In genomic region chr10:86727992-86728559, GRCh38 we compare ENCODE assay signal across 14 cellular contexts. TPM values are rescaled to one million over a fixed set of nuclear protein-coding genes. Genes with fewer than 3 reads are reported as not detected.
DNase-seq lines count a peak whose midpoint lies in the region; ATAC-seq, FAIRE-seq and TF ChIP-seq lines count a peak whose summit lies in the region.
"Had no signal": no experiment of that assay in that cellular context is flagged by ENCODE, and none has a peak within 500 bp of the region (broad histone marks: within the 10 kb centered on the region; RNA-seq: fewer than 3 reads in every experiment).

No MANE protein-coding gene starts in this region.

- H4K91ac ChIP-seq in IMR-90 (ENCODE audit: insufficient read depth, low read depth, low read length) (no peak overlapping the region), H1 (replicated peaks; ENCODE audit: insufficient read length, low read length) (no peak overlapping the region)

- H2AFZ ChIP-seq in IMR-90 (replicated peaks; ENCODE audit: low read length, poor library complexity), result peak overlapping the region; percentile 33
- peak overlapping the region; percentile 12; the same call in 1 of the 2 replicates for H2AFZ ChIP-seq in H1 (ENCODE audit: low read length)

- H2BK5ac ChIP-seq in IMR-90 (ENCODE audit: low read depth, low read length, poor library complexity, severe bottlenecking) (no peak overlapping the region), H1 (ENCODE audit: low read depth, low read length) (no peak overlapping the region), mesendoderm (ENCODE audit: low read length) (no peak overlapping the region)

- no peak for TF ChIP-seq EP300 in H1 (IDR thresholded peaks at IDR 0.05; ENCODE audit: borderline replicate concordance in 1 of 2, low read depth in 2 of 2, low read length in 2 of 2)

- H2BK15ac ChIP-seq in IMR-90 (ENCODE audit: low read depth, low read length), result no peak overlapping the region
- H2BK15ac ChIP-seq in H1 (ENCODE audit: low read length), result no peak overlapping the region
- no peak overlapping the region for H2BK15ac ChIP-seq in mesendoderm (replicated peaks; ENCODE audit: low read depth)

- H3K9me3 ChIP-seq in IMR-90 (ENCODE audit: control insufficient read depth, insufficient read depth, low read length) (no peaks in the 10 kb centered on the region), H1 (ENCODE audit: insufficient read depth in 2 of 2, low read depth in 1 of 2, low read length in 1 of 2) (no peaks in the 10 kb centered on the region)
- H3K9me3 ChIP-seq: BLaER1, Peyer's patch had no signal

- in situ Hi-C loops in IMR-90 (cut with MboI; ENCODE audit: low sequenced_read_pairs), result no loop called here

- POLR2A ChIA-PET in IMR-90 (lab: Charles Lee; ENCODE audit: unreplicated experiment) (no interaction called here), H1 (lab: Charles Lee; ENCODE audit: partially characterized antibody) (interaction anchor here (0.6 kb wide), 1 partner anchor 22 kb away, joined by 3 read pairs; no protein-coding TSS in a partner anchor)

- no peaks in the 10 kb centered on the region for H3K9me3 Mint-ChIP-seq in activated T-helper 1 cell treated with anti-CD3 and anti-CD28 coated beads, Interleukin-12 subunit alpha, Interleukin-12 subunit beta, Interleukin-2, Interleukin-4 antibody, amounts not matched to agents 30 ng/mL and 10 ng/mL and 1 ng/mL, durations not matched to agents 14 hours and 24 hours and 36 hours

- ATAC-seq in IMR-90 (ENCODE audit: low read depth), result no peak
- peak; percentile 15 for ATAC-seq in sciatic nerve
- ATAC-seq in GM18498 (IDR thresholded peaks at IDR 0.05; ENCODE audit: unreplicated experiment), result no peak

- H3K4ac ChIP-seq in IMR-90 (ENCODE audit: low read depth, low read length) (no peak overlapping the region), H1 (replicated peaks; ENCODE audit: insufficient read length, low read depth, low read length) (no peak overlapping the region), mesendoderm (ENCODE audit: low read depth, low read length) (no peak overlapping the region)

- peaks cover 6% of the 10 kb centered on the region for H3K4me1 Mint-ChIP-seq in activated T-helper 1 cell treated with anti-CD3 and anti-CD28 coated beads, Interleukin-12 subunit alpha, Interleukin-12 subunit beta, Interleukin-2, Interleukin-4 antibody, amounts not matched to agents 30 ng/mL and 10 ng/mL and 1 ng/mL, durations not matched to agents 14 hours and 24 hours and 36 hours (ENCODE audit: low read depth)

- H2BK12ac ChIP-seq in H1 (ENCODE audit: low read depth, low read length), result no peak overlapping the region

- no TSS peak for BruUV-seq in IMR-90 (replicated peaks; lab: Mats Ljungman, UMichigan)

- no peak overlapping the region for H4K8ac ChIP-seq in IMR-90 (ENCODE audit: low read depth in 2 of 2, low read length in 2 of 2)
- H4K8ac ChIP-seq in H1 (ENCODE audit: extremely low read depth, insufficient read depth, low read length), result peak overlapping the region; percentile 4; the same call in 1 of the 2 replicates
- no peak overlapping the region for H4K8ac ChIP-seq in mesendoderm (ENCODE audit: low read depth, low read length)

- no peak for FAIRE-seq in H1 (lab: Jason Lieb, UNC)

- H3K36me3 ChIP-seq in IMR-90 (ENCODE audit: control insufficient read depth, insufficient read depth, low read length) (no peaks in the 10 kb centered on the region), H1 (ENCODE audit: control insufficient read depth in 2 of 4, insufficient read depth in 4 of 4, low read length in 3 of 4) (no peaks in the 10 kb centered on the region), mesendoderm (ENCODE audit: control insufficient read depth, insufficient read depth, low read length) (no peaks in the 10 kb centered on the region)
- H3K36me3 ChIP-seq: BLaER1, Peyer's patch had no signal

- H3K27ac ChIP-seq in IMR-90 (ENCODE audit: insufficient read depth, low read length) (no peak overlapping the region), H1 (ENCODE audit: low read depth, low read length) (no peak overlapping the region), mesendoderm (ENCODE audit: low read depth, low read length) (no peak overlapping the region)
- H3K27ac ChIP-seq: BLaER1 had no signal

- H3K79me1 ChIP-seq in IMR-90 (ENCODE audit: low read depth in 1 of 2, low read length in 2 of 2) (no peaks in the 10 kb centered on the region), H1 (ENCODE audit: low read depth, low read length) (no peaks in the 10 kb centered on the region), mesendoderm (ENCODE audit: low read length) (no peaks in the 10 kb centered on the region)

- H4K5ac ChIP-seq in IMR-90 (ENCODE audit: low read depth, low read length) (no peak overlapping the region), H1 (ENCODE audit: insufficient read length, low read depth, low read length) (no peak overlapping the region), mesendoderm (ENCODE audit: low read length) (no peak overlapping the region)

- no peak overlapping the region for H3K4me2 ChIP-seq in IMR-90 (ENCODE audit: low read depth, low read length)
- H3K4me2 ChIP-seq in H1 (ENCODE audit: insufficient read depth in 1 of 2, low read depth in 2 of 2, low read length in 2 of 2), result no peak overlapping the region
- no peak overlapping the region for H3K4me2 ChIP-seq in mesendoderm (ENCODE audit: low read length)
- H3K4me2 ChIP-seq: BLaER1 had no signal

- H4K20me1 ChIP-seq in IMR-90 (ENCODE audit: insufficient read depth, low read length) (no peaks in the 10 kb centered on the region), H1 (replicated peaks in 1 of 2; ENCODE audit: control insufficient read depth in 1 of 2, insufficient read depth in 2 of 2, low read length in 2 of 2) (no peaks in the 10 kb centered on the region)
- H4K20me1 ChIP-seq: BLaER1 had no signal

- H2AK5ac ChIP-seq in IMR-90 (ENCODE audit: low read depth, low read length), result no peak overlapping the region
- H2AK5ac ChIP-seq in H1 (ENCODE audit: low read depth, low read length), result no peak overlapping the region
- H2AK5ac ChIP-seq in mesendoderm (ENCODE audit: low read length), result no peak overlapping the region

- peaks cover 7% of the 10 kb centered on the region; the same call in 1 of the 2 replicates for H3K9me1 ChIP-seq in IMR-90 (ENCODE audit: insufficient read depth, low read length)

- no CpG with 5 or more reads among the region's 4 CpGs for WGBS in IMR-90 (ENCODE audit: extremely low coverage in 2 of 2, insufficient read length in 1 of 2), 2 experiments
- WGBS in H1 (ENCODE audit: extremely low coverage in 1 of 2, insufficient coverage in 1 of 2, insufficient read length in 1 of 2, insufficient replicate concordance in 2 of 2, low coverage in 1 of 2, low lambda C conversion rate in 2 of 2, missing lambda C conversion rate in 1 of 2), 2 experiments, result 97% methylated on average over 4 of the region's 4 CpGs; no CpG with 5 or more reads in 1 of the 2 experiments
- no CpG with 5 or more reads among the region's 4 CpGs for WGBS in mesendoderm (ENCODE audit: extremely low coverage, insufficient coverage, low lambda C conversion rate)

- no peaks in the 10 kb centered on the region for H3K23me2 ChIP-seq in H1 (ENCODE audit: low read depth, low read length)

- no peak overlapping the region for H2BK20ac ChIP-seq in IMR-90 (ENCODE audit: low read depth, low read length)
- no peak overlapping the region for H2BK20ac ChIP-seq in H1 (ENCODE audit: low read length)

- H3K4me3 Mint-ChIP-seq in activated T-helper 1 cell treated with anti-CD3 and anti-CD28 coated beads, Interleukin-12 subunit alpha, Interleukin-12 subunit beta, Interleukin-2, Interleukin-4 antibody, amounts not matched to agents 30 ng/mL and 10 ng/mL and 1 ng/mL, durations not matched to agents 14 hours and 24 hours and 36 hours, result no peak overlapping the region

- no peak for TF ChIP-seq POLR2A in IMR-90 (IDR thresholded peaks at IDR 0.05; ENCODE audit: low read depth, low read length)
- no peak for TF ChIP-seq POLR2A in H1 (IDR thresholded peaks at IDR 0.05; ENCODE audit: control extremely low read depth in 1 of 2, low read depth in 2 of 2, low read length in 2 of 2)

- H3K79me2 ChIP-seq in H1 (ENCODE audit: control insufficient read depth in 1 of 2, insufficient read depth in 2 of 2, low read length in 2 of 2) (no peaks in the 10 kb centered on the region), mesendoderm (ENCODE audit: control insufficient read depth, insufficient read depth, low read length) (no peaks in the 10 kb centered on the region)

- H3K4me1 ChIP-seq in IMR-90 (ENCODE audit: control insufficient read depth, insufficient read depth, low read length) (no peaks in the 10 kb centered on the region; the same call in 1 of the 2 replicates), H1 (replicated peaks in 1 of 4; ENCODE audit: control insufficient read depth in 3 of 4, insufficient read depth in 4 of 4, low read length in 3 of 4) (peaks cover 0 to 4% (median 0%) of the 10 kb centered on the region in 4 experiments; a peak in 1 of 7 replicates), mesendoderm (ENCODE audit: control insufficient read depth, low read depth, low read length) (no peaks in the 10 kb centered on the region)

- H3K9ac ChIP-seq in IMR-90 (ENCODE audit: low read depth, low read length) (no peak overlapping the region), H1 (replicated peaks in 1 of 4; ENCODE audit: extremely low read depth in 1 of 4, low read depth in 3 of 4, low read length in 3 of 4) (no peak overlapping the region), mesendoderm (ENCODE audit: low read length) (no peak overlapping the region)
- H3K9ac ChIP-seq: BLaER1 had no signal

- CTCF ChIA-PET in IMR-90 (lab: Yijun Ruan, JAX) (no interaction called here), H1 (lab: Charles Lee; ENCODE audit: partially characterized antibody) (interaction anchor here (0.7 to 1.3 kb wide), 6 partner anchors 11 to 178 kb away, joined by 3 to 4 read pairs (median 3); no protein-coding TSS in a partner anchor)

- H3K56ac ChIP-seq in IMR-90 (ENCODE audit: extremely low read depth, insufficient read depth, low read length), result no peak overlapping the region
- H3K56ac ChIP-seq in H1 (replicated peaks; ENCODE audit: insufficient read length, low read depth, low read length), result no peak overlapping the region
- H3K56ac ChIP-seq in mesendoderm (ENCODE audit: low read length), result peak overlapping the region; percentile 60

- TF ChIP-seq CTCF in IMR-90 (conservative IDR thresholded peaks at IDR 0.05; ENCODE audit: low read depth, low read length), result no peak
- TF ChIP-seq CTCF in H1 (IDR thresholded peaks at IDR 0.05; ENCODE audit: control extremely low read depth in 1 of 3, insufficient read depth in 1 of 3, low read depth in 1 of 3, low read length in 3 of 3), result no peak

- dilution Hi-C loops in IMR-90 (cut with HindIII; ENCODE audit: low sequenced_read_pairs, unreplicated experiment), result no loop called here

- no peak overlapping the region for H2AK9ac ChIP-seq in IMR-90 (replicated peaks; ENCODE audit: low read depth, low read length, poor library complexity)

- H3K23ac ChIP-seq in IMR-90 (ENCODE audit: low read depth, low read length), result no peak overlapping the region
- H3K23ac ChIP-seq in H1 (ENCODE audit: insufficient read length), result no peak overlapping the region
- no peak overlapping the region for H3K23ac ChIP-seq in mesendoderm (ENCODE audit: low read length)

- TF ChIP-seq RAD21 in IMR-90 (IDR thresholded peaks at IDR 0.05; ENCODE audit: low read length) (no peak), H1 (IDR thresholded peaks at IDR 0.05 in 1 of 2, conservative IDR thresholded peaks at IDR 0.05 in 1 of 2; ENCODE audit: low read depth in 2 of 2, low read length in 2 of 2) (no peak)

- no peaks in the 10 kb centered on the region for H3K36me3 Mint-ChIP-seq in activated T-helper 1 cell treated with anti-CD3 and anti-CD28 coated beads, Interleukin-12 subunit alpha, Interleukin-12 subunit beta, Interleukin-2, Interleukin-4 antibody, amounts not matched to agents 30 ng/mL and 10 ng/mL and 1 ng/mL, durations not matched to agents 14 hours and 24 hours and 36 hours (ENCODE audit: low read depth)

- intact Hi-C loops in IMR-90 (cut with micrococcal nuclease), result no loop called here
- intact Hi-C loops in sciatic nerve (cut with DNase I), result no loop called here
- intact Hi-C loops in activated T-helper 1 cell treated with anti-CD3 and anti-CD28 coated beads, Interleukin-12 subunit alpha, Interleukin-12 subunit beta, Interleukin-2, Interleukin-4 antibody, amounts not matched to agents 30 ng/mL and 10 ng/mL and 1 ng/mL, durations not matched to agents 14 hours and 24 hours and 36 hours (cut with micrococcal nuclease), result no loop called here

- H3K18ac ChIP-seq in IMR-90 (ENCODE audit: low read depth, low read length) (no peak overlapping the region), H1 (ENCODE audit: extremely low read depth, low read length) (no peak overlapping the region), mesendoderm (ENCODE audit: low read length) (no peak overlapping the region)

- no peak overlapping the region for H3K14ac ChIP-seq in IMR-90 (replicated peaks; ENCODE audit: low read depth, low read length)
- no peak overlapping the region for H3K14ac ChIP-seq in H1 (ENCODE audit: insufficient read length)

- H3K4me3 ChIP-seq in IMR-90 (ENCODE audit: insufficient read depth, low read depth, low read length) (no peak overlapping the region), H1 (ENCODE audit: extremely low read depth in 1 of 4, insufficient read depth in 2 of 4, low read depth in 3 of 4, low read length in 4 of 4) (no peak overlapping the region), mesendoderm (ENCODE audit: low read length) (no peak overlapping the region)
- H3K4me3 ChIP-seq: BLaER1, Peyer's patch had no signal

- no peak overlapping the region for H3K27ac Mint-ChIP-seq in activated T-helper 1 cell treated with anti-CD3 and anti-CD28 coated beads, Interleukin-12 subunit alpha, Interleukin-12 subunit beta, Interleukin-2, Interleukin-4 antibody, amounts not matched to agents 30 ng/mL and 10 ng/mL and 1 ng/mL, durations not matched to agents 14 hours and 24 hours and 36 hours

- peaks cover 9% of the 10 kb centered on the region for H3K27me3 Mint-ChIP-seq in activated T-helper 1 cell treated with anti-CD3 and anti-CD28 coated beads, Interleukin-12 subunit alpha, Interleukin-12 subunit beta, Interleukin-2, Interleukin-4 antibody, amounts not matched to agents 30 ng/mL and 10 ng/mL and 1 ng/mL, durations not matched to agents 14 hours and 24 hours and 36 hours (ENCODE audit: insufficient read depth)

- H3K27me3 ChIP-seq in IMR-90 (ENCODE audit: control insufficient read depth, insufficient read depth, low read length) (no peaks in the 10 kb centered on the region), H1 (replicated peaks in 1 of 4; ENCODE audit: control insufficient read depth in 3 of 4, extremely low read depth in 1 of 4, insufficient read depth in 3 of 4, low read length in 3 of 4) (no peaks in the 10 kb centered on the region), mesendoderm (ENCODE audit: insufficient read depth, low read length, poor library complexity) (no peaks in the 10 kb centered on the region)
- H3K27me3 ChIP-seq: BLaER1, Peyer's patch had no signal

- H2BK120ac ChIP-seq in IMR-90 (ENCODE audit: low read depth, low read length), result no peak overlapping the region
- H2BK120ac ChIP-seq in H1 (replicated peaks; ENCODE audit: low read depth, low read length), result no peak overlapping the region
- no peak overlapping the region for H2BK120ac ChIP-seq in mesendoderm (ENCODE audit: low read depth, low read length)

- DNase-seq in IMR-90 (no peak), H1 (ENCODE audit: low read depth in 1 of 2, low spot score in 2 of 2) (no peak), mesendoderm (no peak), sciatic nerve (ENCODE audit: low spot score) (no peak), NCI-H1417 (lab: John Stamatoyannopoulos, UW) (no peak), Ammon's horn (ENCODE audit: low spot score) (no peak)
- no peak for DNase-seq in activated T-helper 1 cell treated with anti-CD3 and anti-CD28 coated beads, Interleukin-12 subunit alpha, Interleukin-12 subunit beta, Interleukin-2, Interleukin-4 antibody, amounts not matched to agents 30 ng/mL and 10 ng/mL and 1 ng/mL, durations not matched to agents 14 hours and 24 hours and 36 hours (ENCODE audit: low spot score)
- DNase-seq: NCI-H2029, NCI-H510A, SIG-M5 had no signal

RNA-seq across cellular contexts. Expression of gene BMPR1A, which starts 28.3 kb away (rescaled TPM):
- total RNA-seq in IMR-90 (2012; rRNA removed) (93.7 and 94.7 TPM in 2 replicates), sciatic nerve (76.0 TPM)
- polyA plus RNA-seq in IMR-90 (2012; rRNA removed) (13.5 and 15.9 TPM in 2 replicates), H1 (2011; rRNA removed) (19.0 and 34.4 TPM in 2 replicates)
- 3.4 and 4.9 TPM in 2 replicates for polyA plus RNA-seq in IMR-90 (2012; cell fraction: cytosol; rRNA removed)
- polyA plus RNA-seq in IMR-90 (2012; cell fraction: nucleus; rRNA removed; ENCODE audit: low replicate concordance), result 1.3 and 16.0 TPM in 2 replicates
- 120 and 129 TPM in 2 replicates for total RNA-seq in H1 (2021; fragmentation: NEBNext Ultra II Directional; extraction: Animal tissue kit (Norgen Biotek cat#: 25700))
- polyA plus RNA-seq in H1 (2011; cell fraction: cytosol; rRNA removed), result 41.1 TPM
- 13.5 TPM for polyA plus RNA-seq in H1 (2011; cell fraction: nucleus; rRNA removed)
- 40.9 to 73.5 TPM (median 51.4 TPM) in 4 replicates for polyA plus RNA-seq in H1 (2012, experiment 1 of 2)
- polyA plus RNA-seq in H1 (2012, experiment 2 of 2), result 3.5 TPM
- 67.6 TPM for polyA plus RNA-seq in H1 (2013, experiment 1 of 2)
- 82.8 TPM for polyA plus RNA-seq in H1 (2013, experiment 2 of 2)
- 99.8 and 152 TPM in 2 replicates for polyA minus RNA-seq in H1 (2011; rRNA and poly(A)+ RNA removed)
- polyA minus RNA-seq in H1 (2011; cell fraction: cytosol; rRNA and poly(A)+ RNA removed), result 45.4 TPM
- 52.9 TPM for polyA minus RNA-seq in H1 (2011; cell fraction: nucleus; rRNA and poly(A)+ RNA removed)
- 72.9 TPM for polyA plus RNA-seq in mesendoderm (2013, experiment 1 of 2)
- polyA plus RNA-seq in mesendoderm (2013, experiment 2 of 2), result 74.8 TPM
- 9.7 and 14.5 TPM in 2 replicates for total RNA-seq in activated T-helper 1 cell treated with anti-CD3 and anti-CD28 coated beads, Interleukin-12 subunit alpha, Interleukin-12 subunit beta, Interleukin-2, Interleukin-4 antibody, amounts not matched to agents 30 ng/mL and 10 ng/mL and 1 ng/mL, durations not matched to agents 14 hours and 24 hours and 36 hours

RNA-seq across cellular contexts. Expression of gene LDB3, which starts 59.8 kb away (rescaled TPM):
- total RNA-seq in IMR-90 (2012; rRNA removed) (0.28 and 0.36 TPM in 2 replicates), sciatic nerve (4.9 TPM)
- polyA plus RNA-seq in IMR-90 (2012; rRNA removed) (2.6 and 3.2 TPM in 2 replicates), H1 (2011; rRNA removed) (0.17 and 0.20 TPM in 2 replicates)
- 1.6 and 1.7 TPM in 2 replicates for polyA plus RNA-seq in IMR-90 (2012; cell fraction: cytosol; rRNA removed)
- 2.6 and 4.0 TPM in 2 replicates for polyA plus RNA-seq in IMR-90 (2012; cell fraction: nucleus; rRNA removed; ENCODE audit: low replicate concordance)
- 0.40 and 0.43 TPM in 2 replicates for total RNA-seq in H1 (2021; fragmentation: NEBNext Ultra II Directional; extraction: Animal tissue kit (Norgen Biotek cat#: 25700))
- polyA plus RNA-seq in H1 (2011; cell fraction: cytosol; rRNA removed), result 0.28 TPM
- polyA plus RNA-seq in H1 (2011; cell fraction: nucleus; rRNA removed), result 0.20 TPM
- 0.35 to 0.62 TPM (median 0.59 TPM) in 4 replicates for polyA plus RNA-seq in H1 (2012, experiment 1 of 2)
- 0.17 TPM for polyA plus RNA-seq in H1 (2012, experiment 2 of 2)
- 0.55 TPM for polyA plus RNA-seq in H1 (2013, experiment 1 of 2)
- polyA plus RNA-seq in H1 (2013, experiment 2 of 2), result 0.74 TPM
- 0.49 and 1.2 TPM in 2 replicates for polyA minus RNA-seq in H1 (2011; rRNA and poly(A)+ RNA removed)
- polyA minus RNA-seq in H1 (2011; cell fraction: cytosol; rRNA and poly(A)+ RNA removed), result 0.29 TPM
- 1.1 TPM for polyA minus RNA-seq in H1 (2011; cell fraction: nucleus; rRNA and poly(A)+ RNA removed)
- 0.51 TPM for polyA plus RNA-seq in mesendoderm (2013, experiment 1 of 2)
- polyA plus RNA-seq in mesendoderm (2013, experiment 2 of 2), result 0.59 TPM
- 0.10 TPM in 1 of 2 replicates, not detected in the other for total RNA-seq in activated T-helper 1 cell treated with anti-CD3 and anti-CD28 coated beads, Interleukin-12 subunit alpha, Interleukin-12 subunit beta, Interleukin-2, Interleukin-4 antibody, amounts not matched to agents 30 ng/mL and 10 ng/mL and 1 ng/mL, durations not matched to agents 14 hours and 24 hours and 36 hours
- total RNA-seq: Daoy had no signal
